17 cellular contexts compared by ENCODE assay signal in the genomic region with DNA sequence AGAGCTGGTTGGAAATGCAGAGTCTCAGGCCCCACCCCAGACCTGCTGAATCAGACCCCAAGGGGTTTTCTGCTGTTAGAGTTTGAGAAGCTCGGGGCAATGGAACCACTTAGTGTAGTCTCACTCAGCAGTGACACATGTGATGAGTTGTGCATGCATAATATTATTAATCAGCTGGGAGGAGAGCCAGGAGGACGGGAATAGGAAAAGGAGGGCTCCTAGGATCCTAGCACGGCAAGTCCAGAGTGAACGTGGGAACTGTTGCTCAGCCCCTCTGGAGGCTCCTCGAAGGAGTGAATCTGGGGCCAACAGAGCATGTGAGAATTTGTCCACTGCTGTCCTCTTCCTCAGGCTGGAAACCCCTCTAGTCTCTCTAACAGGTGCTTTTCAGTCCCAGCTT.
DNase-seq lines count a peak whose midpoint lies in the region; ATAC-seq, FAIRE-seq and TF ChIP-seq lines count a peak whose summit lies in the region.
"Had no signal": no experiment of that assay in that cellular context is flagged by ENCODE, and none has a peak within 500 bp of the region (broad histone marks: within the 10 kb centered on the region; RNA-seq: fewer than 3 reads in every experiment).

No MANE protein-coding gene starts in this region.

- no peak overlapping the region for H3K27ac Mint-ChIP-seq in astrocyte (ENCODE audit: unreplicated experiment)
- H3K27ac Mint-ChIP-seq: activated CD4-positive, alpha-beta memory T cell treated with anti-CD3 and anti-CD28 coated beads for 36 hours; activated naive CD8-positive, alpha-beta T cell; B cell; memory B cell; natural killer cell treated with Interleukin-12 subunit alpha and Interleukin-12 subunit beta and Interleukin-15 and Interleukin-18, amount 100 ng/mL, for 72 hours had no signal

- H3K4me1 ChIP-seq in BLaER1 (peaks cover 93% of the 10 kb centered on the region), astrocyte (ENCODE audit: insufficient read depth, low read length) (peaks cover 42% of the 10 kb centered on the region), keratinocyte (ENCODE audit: control insufficient read depth, extremely low read depth, insufficient read depth, low read length) (peaks cover 46% of the 10 kb centered on the region)

- H3K4me2 ChIP-seq in BLaER1 (peak overlapping the region; percentile 74), astrocyte (ENCODE audit: low read length) (peak overlapping the region; percentile 14), keratinocyte (ENCODE audit: control insufficient read depth, extremely low read depth, insufficient read depth, low read depth, low read length) (peak overlapping the region; percentile 17)

- H3K9ac ChIP-seq in BLaER1 (no peak overlapping the region), astrocyte (ENCODE audit: low read length) (no peak overlapping the region), keratinocyte (ENCODE audit: control insufficient read depth, extremely low read depth, insufficient read depth, low read length) (no peak overlapping the region)

- H4K20me1 ChIP-seq in BLaER1 (no peaks in the 10 kb centered on the region), astrocyte (ENCODE audit: insufficient read depth, low read length) (no peaks in the 10 kb centered on the region), keratinocyte (ENCODE audit: control insufficient read depth, extremely low read depth, insufficient read depth, low read length) (no peaks in the 10 kb centered on the region)

- H3K9me3 ChIP-seq in BLaER1: no peaks in the 10 kb centered on the region
- H3K9me3 ChIP-seq in astrocyte (ENCODE audit: insufficient read depth, low read depth, low read length): no peaks in the 10 kb centered on the region
- no peaks in the 10 kb centered on the region for H3K9me3 ChIP-seq in keratinocyte (ENCODE audit: control insufficient read depth, low read depth, low read length)
- H3K9me3 ChIP-seq: gastroesophageal sphincter had no signal

- H3K4me3 Mint-ChIP-seq in astrocyte (ENCODE audit: unreplicated experiment): no peak overlapping the region
- H3K4me3 Mint-ChIP-seq: activated CD4-positive, alpha-beta memory T cell treated with anti-CD3 and anti-CD28 coated beads for 36 hours; activated naive CD8-positive, alpha-beta T cell; activated T-cell treated with anti-CD3 and anti-CD28 coated beads, Interleukin-2, amount 50 U/mL, for 4 hours; B cell; memory B cell; natural killer cell treated with Interleukin-12 subunit alpha and Interleukin-12 subunit beta and Interleukin-15 and Interleukin-18, amount 100 ng/mL, for 72 hours had no signal

- no peaks in the 10 kb centered on the region for H3K36me3 ChIP-seq in BLaER1
- H3K36me3 ChIP-seq in astrocyte (ENCODE audit: insufficient read depth, low read length): no peaks in the 10 kb centered on the region
- H3K36me3 ChIP-seq in keratinocyte (ENCODE audit: control insufficient read depth in 2 of 2, extremely low read depth in 1 of 2, insufficient read depth in 2 of 2, low read length in 2 of 2): no peaks in the 10 kb centered on the region
- H3K36me3 ChIP-seq: gastroesophageal sphincter had no signal

- TF ChIP-seq CTCF in astrocyte (IDR thresholded peaks at IDR 0.05; ENCODE audit: insufficient read depth, low read depth, low read length) (no peak), keratinocyte (optimal IDR thresholded peaks at IDR 0.05 in 1 of 3, IDR thresholded peaks at IDR 0.05 in 1 of 3, conservative IDR thresholded peaks at IDR 0.05 in 1 of 3; ENCODE audit: extremely low read depth in 1 of 3, insufficient read depth in 2 of 3, low read length in 3 of 3) (no peak)

- no peaks in the 10 kb centered on the region for H3K9me1 ChIP-seq in keratinocyte (ENCODE audit: control insufficient read depth, extremely low read depth, insufficient read depth, low read length)

- H3K27ac ChIP-seq in BLaER1 (no peak overlapping the region), astrocyte (ENCODE audit: low read depth, low read length) (no peak overlapping the region), keratinocyte (ENCODE audit: control insufficient read depth, insufficient read depth, low read length) (no peak overlapping the region)
- H3K27ac ChIP-seq: gastroesophageal sphincter had no signal

- H3K4me1 Mint-ChIP-seq in astrocyte (ENCODE audit: low read depth, unreplicated experiment): peaks cover 47% of the 10 kb centered on the region
- H3K4me1 Mint-ChIP-seq: B cell, memory B cell had no signal

- no peaks in the 10 kb centered on the region for H3K9me3 Mint-ChIP-seq in astrocyte (ENCODE audit: unreplicated experiment)
- H3K9me3 Mint-ChIP-seq: activated CD4-positive, alpha-beta memory T cell treated with anti-CD3 and anti-CD28 coated beads for 36 hours; activated T-cell treated with anti-CD3 and anti-CD28 coated beads, Interleukin-2, amount 50 U/mL, for 4 hours; natural killer cell treated with Interleukin-12 subunit alpha and Interleukin-12 subunit beta and Interleukin-15 and Interleukin-18, amount 100 ng/mL, for 72 hours had no signal

- H3K36me3 Mint-ChIP-seq in astrocyte (ENCODE audit: low read depth, unreplicated experiment): no peaks in the 10 kb centered on the region
- H3K36me3 Mint-ChIP-seq: activated CD4-positive, alpha-beta memory T cell treated with anti-CD3 and anti-CD28 coated beads for 36 hours; activated naive CD8-positive, alpha-beta T cell; memory B cell; natural killer cell treated with Interleukin-12 subunit alpha and Interleukin-12 subunit beta and Interleukin-15 and Interleukin-18, amount 100 ng/mL, for 72 hours had no signal

- FAIRE-seq in astrocyte (lab: Jason Lieb, UNC): no peak
- FAIRE-seq in keratinocyte (lab: Jason Lieb, UNC): no peak

- H3K4me3 ChIP-seq in BLaER1 (no peak overlapping the region), astrocyte (ENCODE audit: insufficient read depth, low read depth, low read length) (no peak overlapping the region), keratinocyte (ENCODE audit: control insufficient read depth in 2 of 3, extremely low read depth in 1 of 3, insufficient read depth in 2 of 3, low read depth in 1 of 3, low read length in 3 of 3) (no peak overlapping the region)
- H3K4me3 ChIP-seq: gastroesophageal sphincter had no signal

- H3K27me3 Mint-ChIP-seq in astrocyte (ENCODE audit: low read depth, unreplicated experiment): peaks cover 2% of the 10 kb centered on the region
- H3K27me3 Mint-ChIP-seq: activated CD4-positive, alpha-beta memory T cell treated with anti-CD3 and anti-CD28 coated beads for 36 hours; activated naive CD8-positive, alpha-beta T cell had no signal

- ATAC-seq in HG02571 (IDR thresholded peaks at IDR 0.05; ENCODE audit: unreplicated experiment) (no peak), GM18873 (IDR thresholded peaks at IDR 0.05; ENCODE audit: low FRiP score, unreplicated experiment) (no peak)
- ATAC-seq: activated T-cell treated with anti-CD3 and anti-CD28 coated beads, Interleukin-2, amount 50 U/mL, for 4 hours; gastroesophageal sphincter; natural killer cell treated with Interleukin-12 subunit alpha and Interleukin-12 subunit beta and Interleukin-15 and Interleukin-18, amount 100 ng/mL, for 72 hours had no signal

- no peak overlapping the region for H2AFZ ChIP-seq in astrocyte (ENCODE audit: low read depth, low read length)
- no peak overlapping the region for H2AFZ ChIP-seq in keratinocyte (ENCODE audit: control insufficient read depth, low read length)

- DNase-seq in HT1080 (ENCODE audit: low read depth) (peak; percentile 50), astrocyte (ENCODE audit: low read depth) (peak; percentile 67), keratinocyte (ENCODE audit: low read depth, low spot score) (peak; percentile 59), islet precursor cell (no peak), hippocampal formation (lab: John Stamatoyannopoulos, UW) (no peak)
- DNase-seq: activated CD4-positive, alpha-beta memory T cell treated with anti-CD3 and anti-CD28 coated beads for 36 hours; activated T-cell treated with anti-CD3 and anti-CD28 coated beads, Interleukin-2, amount 50 U/mL, for 4 hours; effector CD4-positive, alpha-beta T cell; NCI-H1930 had no signal

- no peaks in the 10 kb centered on the region for H3K79me2 ChIP-seq in astrocyte (ENCODE audit: insufficient read depth, low read length)
- no peaks in the 10 kb centered on the region for H3K79me2 ChIP-seq in keratinocyte (ENCODE audit: control insufficient read depth, insufficient read depth, low read length)

- dilution Hi-C loops in keratinocyte (cut with MboI; ENCODE audit: extremely low pct_ligation_motif_present, low sequenced_read_pairs): no loop called here

- H3K27me3 ChIP-seq in BLaER1: no peaks in the 10 kb centered on the region
- H3K27me3 ChIP-seq in astrocyte (ENCODE audit: insufficient read depth, low read length): no peaks in the 10 kb centered on the region
- no peaks in the 10 kb centered on the region for H3K27me3 ChIP-seq in keratinocyte (ENCODE audit: control insufficient read depth, extremely low read depth, insufficient read depth, low read length)
- H3K27me3 ChIP-seq: gastroesophageal sphincter had no signal

Comparison
In these comparisons a context has a peak if more than half of its experiments do, and no peak if none do; other contexts are left out.
1. H3K4me2 ChIP-seq: peak in every context shown above with its lines; median percentile 74 in BLaER1; 17 in keratinocyte; 14 in astrocyte.
2. DNase-seq: peak in HT1080 (single experiment), astrocyte (single experiment) and keratinocyte (single experiment); none in islet precursor cell (single experiment) and hippocampal formation (0 of 2).